ENCODE assay signal across 19 cellular contexts in the genomic region with DNA sequence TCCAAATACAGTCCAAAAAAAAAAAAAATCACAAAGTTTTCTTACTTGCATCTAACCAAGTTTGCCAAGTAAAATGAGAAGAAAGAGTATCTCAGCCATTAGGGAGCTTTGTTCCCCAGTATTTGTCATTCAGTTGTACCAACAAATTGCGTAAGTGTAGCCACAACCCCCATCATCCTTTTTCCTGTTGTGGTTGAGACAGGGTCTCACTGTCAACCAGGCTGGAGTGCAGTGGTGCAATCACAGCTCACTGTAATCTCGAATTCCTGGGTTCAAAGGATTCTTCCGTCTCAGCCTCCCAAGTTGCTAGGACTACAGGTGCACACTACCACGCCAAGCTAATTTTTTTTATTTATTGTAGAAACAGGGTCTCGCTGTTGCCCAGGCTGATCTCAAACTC. TPM values are rescaled to one million over a fixed set of nuclear protein-coding genes. Genes with fewer than 3 reads are reported as not detected.
DNase-seq lines count a peak whose midpoint lies in the region; ATAC-seq and TF ChIP-seq lines count a peak whose summit lies in the region.
"Had no signal": no experiment of that assay in that cellular context is flagged by ENCODE, and none has a peak within 500 bp of the region (broad histone marks: within the 10 kb centered on the region; RNA-seq: fewer than 3 reads in every experiment).

No MANE protein-coding gene starts in this region.

- no peaks in the 10 kb centered on the region for H3K36me3 ChIP-seq in aorta (ENCODE audit: control insufficient read depth in 1 of 2, insufficient read depth in 2 of 2, low read length in 1 of 2)
- H3K36me3 ChIP-seq: left lung, tibial nerve had no signal

- no peak overlapping the region for H3K27ac ChIP-seq in aorta (ENCODE audit: low read depth in 1 of 2, low read length in 2 of 2)
- H3K27ac ChIP-seq: coronary artery, SJCRH30 had no signal

- 73 to 87% methylated on average over 5 of the region's 5 CpGs for WGBS in aorta, 2 donors

- H3K27me3 Mint-ChIP-seq in CD14-positive monocyte (ENCODE audit: low read depth in 3 of 3) (peaks cover 0 to 2% (median 0%) of the 10 kb centered on the region in 3 donors), mesothelial cell of epicardium (ENCODE audit: low read depth) (no peaks in the 10 kb centered on the region)
- H3K27me3 Mint-ChIP-seq in activated T-helper 1 cell treated with anti-CD3 and anti-CD28 coated beads, Interleukin-12 subunit alpha, Interleukin-12 subunit beta, Interleukin-2, Interleukin-4 antibody, amounts not matched to agents 30 ng/mL and 10 ng/mL and 1 ng/mL, durations not matched to agents 14 hours and 24 hours and 36 hours (ENCODE audit: insufficient read depth), result no peaks in the 10 kb centered on the region

- H3K4me3 ChIP-seq in aorta (ENCODE audit: low read length in 2 of 2), result no peak overlapping the region
- H3K4me3 ChIP-seq: coronary artery, heart right ventricle, SJCRH30, tibial nerve had no signal

- H3K27me3 ChIP-seq in aorta (ENCODE audit: control insufficient read depth in 1 of 2, insufficient read depth in 2 of 2, low read length in 1 of 2), result no peaks in the 10 kb centered on the region
- H3K27me3 ChIP-seq: BE2C, heart right ventricle, left lung, SJCRH30, tibial nerve had no signal

- H3K9me3 ChIP-seq in aorta (ENCODE audit: control insufficient read depth, low read length), result no peaks in the 10 kb centered on the region
- H3K9me3 ChIP-seq: BE2C, heart right ventricle, left lung, SJCRH30, tibial nerve had no signal

- ATAC-seq in GM19455 (IDR thresholded peaks at IDR 0.05; ENCODE audit: unreplicated experiment) (no peak), aorta (ENCODE audit: low FRiP score) (no peak)
- ATAC-seq: esophagus mucosa, left lung had no signal

- H3K4me1 Mint-ChIP-seq in CD14-positive monocyte, result peaks cover 18% of the 10 kb centered on the region
- H3K4me1 Mint-ChIP-seq in activated T-helper 1 cell treated with anti-CD3 and anti-CD28 coated beads, Interleukin-12 subunit alpha, Interleukin-12 subunit beta, Interleukin-2, Interleukin-4 antibody, amounts not matched to agents 30 ng/mL and 10 ng/mL and 1 ng/mL, durations not matched to agents 14 hours and 24 hours and 36 hours (ENCODE audit: low read depth), result peaks cover 32% of the 10 kb centered on the region
- H3K4me1 Mint-ChIP-seq in mesothelial cell of epicardium, result peaks cover 28% of the 10 kb centered on the region

- H3K9me3 Mint-ChIP-seq in CD14-positive monocyte, result no peaks in the 10 kb centered on the region
- H3K9me3 Mint-ChIP-seq in activated T-helper 1 cell treated with anti-CD3 and anti-CD28 coated beads, Interleukin-12 subunit alpha, Interleukin-12 subunit beta, Interleukin-2, Interleukin-4 antibody, amounts not matched to agents 30 ng/mL and 10 ng/mL and 1 ng/mL, durations not matched to agents 14 hours and 24 hours and 36 hours, result no peaks in the 10 kb centered on the region
- H3K9me3 Mint-ChIP-seq in mesothelial cell of epicardium, result no peaks in the 10 kb centered on the region

- peak overlapping the region; percentile 38 to 79 for H3K4me3 Mint-ChIP-seq in CD14-positive monocyte
- peak overlapping the region; percentile 37 for H3K4me3 Mint-ChIP-seq in activated T-helper 1 cell treated with anti-CD3 and anti-CD28 coated beads, Interleukin-12 subunit alpha, Interleukin-12 subunit beta, Interleukin-2, Interleukin-4 antibody, amounts not matched to agents 30 ng/mL and 10 ng/mL and 1 ng/mL, durations not matched to agents 14 hours and 24 hours and 36 hours
- no peak overlapping the region for H3K4me3 Mint-ChIP-seq in mesothelial cell of epicardium

- intact Hi-C loops in CD14-positive monocyte (cut with micrococcal nuclease) (loop anchor here in 1 of 2 donors (10.0 kb wide), 1 partner anchor 378 kb away; the partner anchor contains the start of gene XPR1), aorta (cut with DNase I) (loop anchor here in 1 of 2 donors (10.0 kb wide), 1 partner anchor 58 kb away; no protein-coding TSS in a partner anchor)
- intact Hi-C loops in activated T-helper 1 cell treated with anti-CD3 and anti-CD28 coated beads, Interleukin-12 subunit alpha, Interleukin-12 subunit beta, Interleukin-2, Interleukin-4 antibody, amounts not matched to agents 30 ng/mL and 10 ng/mL and 1 ng/mL, durations not matched to agents 14 hours and 24 hours and 36 hours (cut with micrococcal nuclease), result loop anchor here (10.0 kb wide), 2 partner anchors 1058 to 1602 kb away; partner anchors contain the start of gene CEP350

- H3K4me1 ChIP-seq in aorta (ENCODE audit: control insufficient read depth in 1 of 2, insufficient read depth in 2 of 2, low read length in 2 of 2), result peaks cover 4 to 5% of the 10 kb centered on the region in 2 donors
- H3K4me1 ChIP-seq: BE2C, SJCRH30 had no signal

- peak; percentile 80 for DNase-seq in CD14-positive monocyte (ENCODE audit: low spot score)
- DNase-seq in LHCN-M2 (ENCODE audit: low read depth), result peak; percentile 28
- no peak for DNase-seq in activated T-helper 1 cell treated with anti-CD3 and anti-CD28 coated beads, Interleukin-12 subunit alpha, Interleukin-12 subunit beta, Interleukin-2, Interleukin-4 antibody, amounts not matched to agents 30 ng/mL and 10 ng/mL and 1 ng/mL, durations not matched to agents 14 hours and 24 hours and 36 hours (ENCODE audit: low spot score)
- DNase-seq in mesothelial cell of epicardium (ENCODE audit: low spot score in 2 of 2, unreplicated experiment in 2 of 2), result no peak
- DNase-seq in NCI-H1436 (lab: John Stamatoyannopoulos, UW), result no peak
- DNase-seq in DMS 273 (lab: John Stamatoyannopoulos, UW; ENCODE audit: unreplicated experiment), result no peak
- no peak for DNase-seq in aorta
- DNase-seq: BE2C; heart right ventricle; KG1; NCI-H2029 treated with DMSO at 0.1 percent for 48 hours; NCI-H774; SJCRH30; stimulated activated CD4-positive, alpha-beta T cell treated with anti-CD3 and anti-CD28 coated beads, Interleukin-1b, Interleukin-23, amount 100 ng/mL, for 48 hours had no signal

- H3K27ac Mint-ChIP-seq in CD14-positive monocyte, result peak overlapping the region in 2 of 7 donors; percentile 87 to 92
- no peak overlapping the region for H3K27ac Mint-ChIP-seq in activated T-helper 1 cell treated with anti-CD3 and anti-CD28 coated beads, Interleukin-12 subunit alpha, Interleukin-12 subunit beta, Interleukin-2, Interleukin-4 antibody, amounts not matched to agents 30 ng/mL and 10 ng/mL and 1 ng/mL, durations not matched to agents 14 hours and 24 hours and 36 hours
- peak overlapping the region; percentile 37 for H3K27ac Mint-ChIP-seq in mesothelial cell of epicardium

- H3K36me3 Mint-ChIP-seq in CD14-positive monocyte (peaks cover 21 to 25% of the 10 kb centered on the region in 2 donors), mesothelial cell of epicardium (peaks cover 5% of the 10 kb centered on the region)
- peaks cover 24% of the 10 kb centered on the region for H3K36me3 Mint-ChIP-seq in activated T-helper 1 cell treated with anti-CD3 and anti-CD28 coated beads, Interleukin-12 subunit alpha, Interleukin-12 subunit beta, Interleukin-2, Interleukin-4 antibody, amounts not matched to agents 30 ng/mL and 10 ng/mL and 1 ng/mL, durations not matched to agents 14 hours and 24 hours and 36 hours (ENCODE audit: low read depth)

- TF ChIP-seq CTCF in CD14-positive monocyte (IDR thresholded peaks at IDR 0.05) (no peak), mesothelial cell of epicardium (IDR thresholded peaks at IDR 0.05; ENCODE audit: unreplicated experiment) (no peak)

RNA-seq across cellular contexts. Expression of gene STX6, which starts 9.5 kb away (rescaled TPM):
- polyA plus RNA-seq in CD14-positive monocyte, result 10 to 100 TPM; 10.5 to 14.4 TPM
- 19.3 and 20.2 TPM in 2 replicates for total RNA-seq in LHCN-M2 (2014; rRNA removed)
- polyA plus RNA-seq in LHCN-M2 (2012), result 12.7 TPM
- 32.5 and 33.1 TPM in 2 replicates for total RNA-seq in activated T-helper 1 cell treated with anti-CD3 and anti-CD28 coated beads, Interleukin-12 subunit alpha, Interleukin-12 subunit beta, Interleukin-2, Interleukin-4 antibody, amounts not matched to agents 30 ng/mL and 10 ng/mL and 1 ng/mL, durations not matched to agents 14 hours and 24 hours and 36 hours
- total RNA-seq in mesothelial cell of epicardium, result 23.4 to 24.6 TPM (median 23.8 TPM) in 3 replicates
- total RNA-seq in aorta, result 10 to 100 TPM; 19.6 to 21.4 TPM
- 10 to 100 TPM in 1 of 2 donors, 1 to 10 TPM in 1; 6.8 to 11.0 TPM for polyA plus RNA-seq in aorta

RNA-seq across cellular contexts. Expression of gene MR1, which starts 20.6 kb away (rescaled TPM):
- polyA plus RNA-seq in CD14-positive monocyte (10 to 100 TPM; 40.9 to 46.9 TPM), aorta (10 to 100 TPM in 1 of 2 donors, 1 to 10 TPM in 1; 3.8 to 14.8 TPM)
- total RNA-seq in LHCN-M2 (2014; rRNA removed) (16.5 and 16.9 TPM in 2 replicates), mesothelial cell of epicardium (4.2 to 5.5 TPM (median 4.7 TPM) in 3 replicates), aorta (10 to 100 TPM; 22.0 to 23.9 TPM)
- 20.0 TPM for polyA plus RNA-seq in LHCN-M2 (2012)
- total RNA-seq in activated T-helper 1 cell treated with anti-CD3 and anti-CD28 coated beads, Interleukin-12 subunit alpha, Interleukin-12 subunit beta, Interleukin-2, Interleukin-4 antibody, amounts not matched to agents 30 ng/mL and 10 ng/mL and 1 ng/mL, durations not matched to agents 14 hours and 24 hours and 36 hours, result 16.6 and 17.6 TPM in 2 replicates

Comparison
In these comparisons a context has a peak if more than half of its experiments do, and no peak if none do; other contexts are left out.
1. DNase-seq: peak in CD14-positive monocyte (single experiment) and LHCN-M2 (single experiment); none in activated T-helper 1 cell treated with anti-CD3 and anti-CD28 coated beads, Interleukin-12 subunit alpha, Interleukin-12 subunit beta, Interleukin-2, Interleukin-4 antibody, amounts not matched to agents 30 ng/mL and 10 ng/mL and 1 ng/mL, durations not matched to agents 14 hours and 24 hours and 36 hours (single experiment), mesothelial cell of epicardium (0 of 2), NCI-H1436 (single experiment), DMS 273 (single experiment) and aorta (0 of 2).